20 cellular contexts compared by ENCODE assay signal in the genomic region with DNA sequence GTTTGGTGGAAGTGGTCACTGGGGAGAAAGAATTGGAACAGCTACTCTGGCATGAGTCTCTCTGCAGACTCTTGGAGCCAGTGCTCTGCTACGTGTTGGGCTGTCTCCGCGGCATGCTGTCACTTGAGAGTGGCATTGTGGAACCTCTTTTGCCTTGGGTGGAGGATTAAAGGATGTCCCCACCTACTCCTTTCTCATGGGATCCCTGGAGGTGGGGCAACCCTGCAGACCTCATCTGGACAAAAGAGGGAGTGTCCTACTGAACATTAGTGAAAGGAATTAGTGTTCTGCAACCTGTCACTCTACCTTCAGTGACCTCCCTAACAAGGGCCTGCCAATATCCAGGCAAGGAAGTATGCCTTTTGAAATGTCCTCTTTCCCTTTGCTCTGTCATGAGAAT.
DNase-seq lines count a peak whose midpoint lies in the region; ATAC-seq and TF ChIP-seq lines count a peak whose summit lies in the region.
"Had no signal": no experiment of that assay in that cellular context is flagged by ENCODE, and none has a peak within 500 bp of the region (broad histone marks: within the 10 kb centered on the region; RNA-seq: fewer than 3 reads in every experiment).

No MANE protein-coding gene starts in this region.

- ATAC-seq in WTC11, result peak; percentile 43
- ATAC-seq: Panc1 had no signal

- DNase-seq in NCI-H69 (lab: John Stamatoyannopoulos, UW), result peak; percentile 17
- no peak for DNase-seq in WTC11 (ENCODE audit: low spot score)
- peak; percentile 64 for DNase-seq in neural progenitor cell (ENCODE audit: low spot score)
- no peak for DNase-seq in dorsolateral prefrontal cortex
- DNase-seq in NCI-H774 (lab: John Stamatoyannopoulos, UW), result no peak
- no peak for DNase-seq in Calu3
- DNase-seq in activated naive CD4-positive, alpha-beta T cell treated with anti-CD3 and anti-CD28 coated beads for 36 hours, result no peak
- DNase-seq: CD4-positive, CD25-positive, alpha-beta regulatory T cell; COR-L47; DND-41; GM23248; H9; KG1; NCI-H1105 treated with DMSO at 0.1 percent for 48 hours; NCI-H2081; NCI-H2171; NCI-H345; NCI-H526; SIG-M5 had no signal

- peaks cover 47% of the 10 kb centered on the region for H3F3A ChIP-seq in neural progenitor cell (ENCODE audit: low read depth)

- peaks cover 62% of the 10 kb centered on the region for H3K4me1 ChIP-seq in neural progenitor cell

- TF ChIP-seq CTCF in WTC11 (IDR thresholded peaks at IDR 0.05) (no peak), neural progenitor cell (IDR thresholded peaks at IDR 0.05) (no peak), dorsolateral prefrontal cortex (IDR thresholded peaks at IDR 0.05 in 54 of 56, conservative IDR thresholded peaks at IDR 0.05 in 2 of 56; ENCODE audit: low read depth in 1 of 56, partially characterized antibody in 56 of 56) (no peak), Calu3 (IDR thresholded peaks at IDR 0.05; ENCODE audit: unreplicated experiment) (no peak)

- no peaks in the 10 kb centered on the region for H3K27me3 ChIP-seq in neural progenitor cell
- H3K27me3 ChIP-seq in dorsolateral prefrontal cortex, result no peaks in the 10 kb centered on the region

- no peaks in the 10 kb centered on the region for H3K9me3 ChIP-seq in neural progenitor cell (ENCODE audit: low read depth)

- no peaks in the 10 kb centered on the region for H3K79me2 ChIP-seq in neural progenitor cell (ENCODE audit: low read depth)

- H3K27me3 Mint-ChIP-seq in WTC11 (ENCODE audit: low read depth), result no peaks in the 10 kb centered on the region
- peaks cover 2% of the 10 kb centered on the region for H3K27me3 Mint-ChIP-seq in neural progenitor cell (ENCODE audit: insufficient read depth, low read depth)
- peaks cover 11% of the 10 kb centered on the region for H3K27me3 Mint-ChIP-seq in Calu3 (ENCODE audit: unreplicated experiment)
- H3K27me3 Mint-ChIP-seq in activated naive CD4-positive, alpha-beta T cell treated with anti-CD3 and anti-CD28 coated beads for 36 hours (ENCODE audit: low read depth), result peaks cover 9% of the 10 kb centered on the region

- H3K4me3 ChIP-seq in neural progenitor cell (no peak overlapping the region), dorsolateral prefrontal cortex (no peak overlapping the region)
- H3K4me3 ChIP-seq: GM23248 had no signal

- peak overlapping the region; percentile 73 for H3K4me2 ChIP-seq in neural progenitor cell

- BruUV-seq in Calu3 (replicated peaks; lab: Mats Ljungman, UMichigan), result no TSS peak

- H4K20me1 ChIP-seq in neural progenitor cell (ENCODE audit: low read depth), result no peaks in the 10 kb centered on the region

- H3K27ac Mint-ChIP-seq in WTC11 (no peak overlapping the region), neural progenitor cell (no peak overlapping the region), Calu3 (ENCODE audit: unreplicated experiment) (no peak overlapping the region)
- H3K27ac Mint-ChIP-seq in activated naive CD4-positive, alpha-beta T cell treated with anti-CD3 and anti-CD28 coated beads for 36 hours, result no peak overlapping the region
- H3K27ac Mint-ChIP-seq: CD4-positive, CD25-positive, alpha-beta regulatory T cell; H9 had no signal

- H3K4me1 Mint-ChIP-seq in WTC11 (peaks cover 28% of the 10 kb centered on the region), neural progenitor cell (peaks cover 36% of the 10 kb centered on the region), Calu3 (ENCODE audit: low read depth, unreplicated experiment) (no peaks in the 10 kb centered on the region)
- no peaks in the 10 kb centered on the region for H3K4me1 Mint-ChIP-seq in activated naive CD4-positive, alpha-beta T cell treated with anti-CD3 and anti-CD28 coated beads for 36 hours (ENCODE audit: low read depth)
- H3K4me1 Mint-ChIP-seq: CD4-positive, CD25-positive, alpha-beta regulatory T cell had no signal

- no peak overlapping the region for H3K9ac ChIP-seq in neural progenitor cell
- H3K9ac ChIP-seq: GM23248 had no signal

- no peaks in the 10 kb centered on the region for H3K36me3 Mint-ChIP-seq in WTC11
- peaks cover 6% of the 10 kb centered on the region for H3K36me3 Mint-ChIP-seq in neural progenitor cell
- no peaks in the 10 kb centered on the region for H3K36me3 Mint-ChIP-seq in Calu3 (ENCODE audit: insufficient read depth, unreplicated experiment)
- H3K36me3 Mint-ChIP-seq in activated naive CD4-positive, alpha-beta T cell treated with anti-CD3 and anti-CD28 coated beads for 36 hours (ENCODE audit: low read depth), result no peaks in the 10 kb centered on the region
- H3K36me3 Mint-ChIP-seq: CD4-positive, CD25-positive, alpha-beta regulatory T cell had no signal

- intact Hi-C loops in dorsolateral prefrontal cortex (cut with DNase I) (no loop called here), Calu3 (cut with micrococcal nuclease; ENCODE audit: unreplicated experiment) (no loop called here)
- intact Hi-C loops in activated naive CD4-positive, alpha-beta T cell treated with anti-CD3 and anti-CD28 coated beads for 36 hours (cut with micrococcal nuclease), result no loop called here

- H2AFZ ChIP-seq in neural progenitor cell (replicated peaks), result no peak overlapping the region
- H2AFZ ChIP-seq: GM23248 had no signal

- CTCF ChIA-PET in WTC11 (lab: Charles Lee), result no interaction called here
- CTCF ChIA-PET in Calu3 (lab: Charles Lee), result no interaction called here
- CTCF ChIA-PET in activated naive CD4-positive, alpha-beta T cell treated with anti-CD3 and anti-CD28 coated beads for 36 hours (lab: Charles Lee), result interaction anchor here (0.6 kb wide), 1 partner anchor 224 kb away, joined by 3 read pairs; no protein-coding TSS in a partner anchor

- POLR2A ChIA-PET in WTC11 (lab: Charles Lee), result no interaction called here

- no peak overlapping the region for H3K4me3 Mint-ChIP-seq in WTC11
- H3K4me3 Mint-ChIP-seq in neural progenitor cell, result no peak overlapping the region
- H3K4me3 Mint-ChIP-seq in Calu3 (ENCODE audit: low read depth, unreplicated experiment), result no peak overlapping the region
- no peak overlapping the region for H3K4me3 Mint-ChIP-seq in activated naive CD4-positive, alpha-beta T cell treated with anti-CD3 and anti-CD28 coated beads for 36 hours
- H3K4me3 Mint-ChIP-seq: CD4-positive, CD25-positive, alpha-beta regulatory T cell; H9 had no signal

- no peak overlapping the region for H3K27ac ChIP-seq in neural progenitor cell
- H3K27ac ChIP-seq in dorsolateral prefrontal cortex, result no peak overlapping the region
- H3K27ac ChIP-seq: GM23248 had no signal

- H3K9me3 Mint-ChIP-seq in WTC11 (no peaks in the 10 kb centered on the region), neural progenitor cell (peaks cover 3% of the 10 kb centered on the region), Calu3 (ENCODE audit: low read depth, unreplicated experiment) (no peaks in the 10 kb centered on the region)
- no peaks in the 10 kb centered on the region for H3K9me3 Mint-ChIP-seq in activated naive CD4-positive, alpha-beta T cell treated with anti-CD3 and anti-CD28 coated beads for 36 hours
- H3K9me3 Mint-ChIP-seq: H9 had no signal

- H3K36me3 ChIP-seq in neural progenitor cell, result no peaks in the 10 kb centered on the region

TF ChIP-seq in WTC11, 78 proteins besides CTCF, POLR2A, EP300 and RAD21:
- TF ChIP-seq SMAD4 (CRISPR knock-in tag; IDR thresholded peaks at IDR 0.05) (no peak), CBFB (CRISPR knock-in tag; IDR thresholded peaks at IDR 0.05; ENCODE audit: low read depth) (no peak), EMX1 (CRISPR knock-in tag; IDR thresholded peaks at IDR 0.05) (no peak)
- TF ChIP-seq, protein P1, sequence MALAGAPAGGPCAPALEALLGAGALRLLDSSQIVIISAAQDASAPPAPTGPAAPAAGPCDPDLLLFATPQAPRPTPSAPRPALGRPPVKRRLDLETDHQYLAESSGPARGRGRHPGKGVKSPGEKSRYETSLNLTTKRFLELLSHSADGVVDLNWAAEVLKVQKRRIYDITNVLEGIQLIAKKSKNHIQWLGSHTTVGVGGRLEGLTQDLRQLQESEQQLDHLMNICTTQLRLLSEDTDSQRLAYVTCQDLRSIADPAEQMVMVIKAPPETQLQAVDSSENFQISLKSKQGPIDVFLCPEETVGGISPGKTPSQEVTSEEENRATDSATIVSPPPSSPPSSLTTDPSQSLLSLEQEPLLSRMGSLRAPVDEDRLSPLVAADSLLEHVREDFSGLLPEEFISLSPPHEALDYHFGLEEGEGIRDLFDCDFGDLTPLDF (CRISPR knock-in tag; IDR thresholded peaks at IDR 0.05), result no peak

Comparison
In these comparisons a context has a peak if more than half of its experiments do, and no peak if none do; other contexts are left out.
1. DNase-seq: peak in NCI-H69 (single experiment) and neural progenitor cell (single experiment); none in WTC11 (single experiment), dorsolateral prefrontal cortex (0 of 10), NCI-H774 (single experiment), Calu3 (single experiment) and activated naive CD4-positive, alpha-beta T cell treated with anti-CD3 and anti-CD28 coated beads for 36 hours (single experiment).